Comparison of ENCODE assay signal across 8 cellular contexts in genomic region chr17:19376799-19377198, GRCh38. TPM values are rescaled to one million over a fixed set of nuclear protein-coding genes. Genes with fewer than 3 reads are reported as not detected.
DNase-seq lines count a peak whose midpoint lies in the region; ATAC-seq and TF ChIP-seq lines count a peak whose summit lies in the region.

No MANE protein-coding gene starts in this region.

- H3K9me3 ChIP-seq in colonic mucosa: no peaks in the 10 kb centered on the region

- intact Hi-C loops in colonic mucosa (cut with DNase I): no loop called here

- H3K9ac ChIP-seq in colonic mucosa (ENCODE audit: low read depth in 2 of 2, low read length in 2 of 2): peak overlapping the region in 1 of 2 donors; percentile 90

- no peaks in the 10 kb centered on the region for H3K27me3 Mint-ChIP-seq in natural killer cell treated with Interleukin-12 subunit alpha and Interleukin-12 subunit beta and Interleukin-15 and Interleukin-18, amount 100 ng/mL, for 72 hours

- H3K9me3 Mint-ChIP-seq in natural killer cell treated with Interleukin-12 subunit alpha and Interleukin-12 subunit beta and Interleukin-15 and Interleukin-18, amount 100 ng/mL, for 72 hours: no peaks in the 10 kb centered on the region

- no peak for ATAC-seq in natural killer cell treated with Interleukin-12 subunit alpha and Interleukin-12 subunit beta and Interleukin-15 and Interleukin-18, amount 100 ng/mL, for 72 hours
- ATAC-seq in HG03521 (IDR thresholded peaks at IDR 0.05; ENCODE audit: unreplicated experiment) (no peak), GM21360 (IDR thresholded peaks at IDR 0.05; ENCODE audit: unreplicated experiment) (no peak), esophagus mucosa (no peak)

- H3K27ac Mint-ChIP-seq in natural killer cell treated with Interleukin-12 subunit alpha and Interleukin-12 subunit beta and Interleukin-15 and Interleukin-18, amount 100 ng/mL, for 72 hours: peak overlapping the region; percentile 93 to 97

- H3K4me3 ChIP-seq in GM06990 (replicated peaks; ENCODE audit: low read depth, low read length): peak overlapping the region; percentile 68
- peak overlapping the region; percentile 94 for H3K4me3 ChIP-seq in colonic mucosa

- H3K4me1 Mint-ChIP-seq in natural killer cell treated with Interleukin-12 subunit alpha and Interleukin-12 subunit beta and Interleukin-15 and Interleukin-18, amount 100 ng/mL, for 72 hours (ENCODE audit: low read depth in 2 of 2): peaks cover 33 to 38% of the 10 kb centered on the region in 2 donors

- peak overlapping the region; percentile 94 for H3K27ac ChIP-seq in colonic mucosa

- H3K4me1 ChIP-seq in colonic mucosa: peaks cover 6% of the 10 kb centered on the region

- H3K36me3 Mint-ChIP-seq in natural killer cell treated with Interleukin-12 subunit alpha and Interleukin-12 subunit beta and Interleukin-15 and Interleukin-18, amount 100 ng/mL, for 72 hours: no peaks in the 10 kb centered on the region

- DNase-seq in GM06990 (ENCODE audit: extremely low read depth, insufficient read length): no peak
- peak; percentile 49 for DNase-seq in NCI-H146 (lab: John Stamatoyannopoulos, UW)
- peak; percentile 60 for DNase-seq in colonic mucosa
- no peak for DNase-seq in natural killer cell treated with Interleukin-12 subunit alpha and Interleukin-12 subunit beta and Interleukin-15 and Interleukin-18, amount 100 ng/mL, for 72 hours (ENCODE audit: low spot score)
- DNase-seq in H4 (ENCODE audit: low spot score): no peak

- TF ChIP-seq CTCF in GM06990 (IDR thresholded peaks at IDR 0.05; ENCODE audit: insufficient read depth, low read length, poor library complexity, severe bottlenecking) (no peak), colonic mucosa (IDR thresholded peaks at IDR 0.05) (no peak)

- H3K4me3 Mint-ChIP-seq in natural killer cell treated with Interleukin-12 subunit alpha and Interleukin-12 subunit beta and Interleukin-15 and Interleukin-18, amount 100 ng/mL, for 72 hours: peak overlapping the region; percentile 92

- H3K36me3 ChIP-seq in GM06990 (ENCODE audit: control insufficient read depth, insufficient read depth, low read length) (peaks cover 12% of the 10 kb centered on the region), colonic mucosa (peaks cover 12% of the 10 kb centered on the region)

- H3K27me3 ChIP-seq in GM06990 (replicated peaks; ENCODE audit: control insufficient read depth, insufficient read depth, low read length): no peaks in the 10 kb centered on the region
- H3K27me3 ChIP-seq in colonic mucosa: no peaks in the 10 kb centered on the region

RNA-seq across cellular contexts. Expression of gene MAPK7, which starts 1.5 kb away (rescaled TPM):
- total RNA-seq in colonic mucosa: 10 to 100 TPM; 36.6 to 37.9 TPM
- 10 to 100 TPM; 28.7 to 29.8 TPM for total RNA-seq in natural killer cell treated with Interleukin-12 subunit alpha and Interleukin-12 subunit beta and Interleukin-15 and Interleukin-18, amount 100 ng/mL, for 72 hours
- total RNA-seq in esophagus mucosa: 35.2 TPM
- 6.2 and 31.0 TPM in 2 replicates for total RNA-seq in H4 (2014; rRNA removed; shearing (Covaris generic))

RNA-seq across cellular contexts. Expression of gene MFAP4, which starts 10.2 kb away (rescaled TPM):
- total RNA-seq in colonic mucosa: 10 to 100 TPM; 22.2 to 56.0 TPM
- not detected for total RNA-seq in natural killer cell treated with Interleukin-12 subunit alpha and Interleukin-12 subunit beta and Interleukin-15 and Interleukin-18, amount 100 ng/mL, for 72 hours
- 5.2 TPM for total RNA-seq in esophagus mucosa
- total RNA-seq in H4 (2014; rRNA removed; shearing (Covaris generic)): 122 and 168 TPM in 2 replicates

RNA-seq across cellular contexts. Expression of gene B9D1, which starts 14.3 kb away (rescaled TPM):
- total RNA-seq in colonic mucosa (10 to 100 TPM in 1 of 2 donors, 1 to 10 TPM in 1; 5.6 to 11.9 TPM), esophagus mucosa (12.7 TPM)
- 1 to 10 TPM; 2.2 to 4.9 TPM for total RNA-seq in natural killer cell treated with Interleukin-12 subunit alpha and Interleukin-12 subunit beta and Interleukin-15 and Interleukin-18, amount 100 ng/mL, for 72 hours
- 46.3 and 73.2 TPM in 2 replicates for total RNA-seq in H4 (2014; rRNA removed; shearing (Covaris generic))

RNA-seq across cellular contexts. Expression of gene RNF112, which starts 34.2 kb away (rescaled TPM):
- total RNA-seq in colonic mucosa: 1 to 10 TPM; 2.4 to 4.3 TPM
- total RNA-seq in natural killer cell treated with Interleukin-12 subunit alpha and Interleukin-12 subunit beta and Interleukin-15 and Interleukin-18, amount 100 ng/mL, for 72 hours: 1 to 10 TPM in 1 of 2 donors, under 1 TPM in 1; 0.14 to 1.1 TPM
- 1.1 TPM for total RNA-seq in esophagus mucosa
- 0.15 and 1.4 TPM in 2 replicates for total RNA-seq in H4 (2014; rRNA removed; shearing (Covaris generic))

Comparison
In these comparisons a context has a peak if more than half of its experiments do, and no peak if none do; other contexts are left out.
1. DNase-seq: peak in NCI-H146 (single experiment) and colonic mucosa (single experiment); none in GM06990 (single experiment), natural killer cell treated with Interleukin-12 subunit alpha and Interleukin-12 subunit beta and Interleukin-15 and Interleukin-18, amount 100 ng/mL, for 72 hours (single experiment) and H4 (single experiment).